1 cellular context compared by ENCODE assay signal in genomic region chr6:43575772-43576551, GRCh38.
TF ChIP-seq lines count a peak whose summit lies in the region.

Gene POLH (plus strand): TSS chr6:43576185. CDS start chr6:43582320, 6,135 bp downstream.
Gene XPO5 (minus strand): TSS chr6:43576038. CDS start chr6:43575864, 174 bp downstream.

TF ChIP-seq in HepG2, 621 proteins besides CTCF, POLR2A, EP300 and RAD21 (continued from another document and continues in another):
- TF ChIP-seq MNT (IDR thresholded peaks at IDR 0.05) (peak; percentile 84), ZNF678 (CRISPR knock-in tag; IDR thresholded peaks at IDR 0.05) (peak; percentile 69; the same call in 1 of the 2 replicates), ZNF564 (CRISPR knock-in tag; IDR thresholded peaks at IDR 0.05) (peak; percentile 86; the same call in 1 of the 2 replicates), TBX3 (IDR thresholded peaks at IDR 0.05; ENCODE audit: borderline replicate concordance) (no peak), NPAS2 (CRISPR knock-in tag; IDR thresholded peaks at IDR 0.05; ENCODE audit: borderline replicate concordance) (no peak), ELF4 (CRISPR knock-in tag; IDR thresholded peaks at IDR 0.05; ENCODE audit: borderline replicate concordance) (peak; percentile 60; the same call in 1 of the 2 replicates), PBX2 (CRISPR knock-in tag; IDR thresholded peaks at IDR 0.05) (peak; percentile 31; the same call in 1 of the 2 replicates), MAF1 (CRISPR knock-in tag; IDR thresholded peaks at IDR 0.05; ENCODE audit: borderline replicate concordance) (peak; percentile 79; the same call in 1 of the 2 replicates), ZFX (CRISPR knock-in tag; IDR thresholded peaks at IDR 0.05; ENCODE audit: low read depth) (peak; percentile 90), HNRNPK (IDR thresholded peaks at IDR 0.05; ENCODE audit: low read depth, low read length, poor library complexity, severe bottlenecking) (peak; percentile 42), IKZF1 (IDR thresholded peaks at IDR 0.05) (no peak), NRL (CRISPR knock-in tag; IDR thresholded peaks at IDR 0.05; ENCODE audit: borderline replicate concordance) (peak; percentile 89; the same call in 1 of the 2 replicates), NR2F1 (CRISPR knock-in tag; IDR thresholded peaks at IDR 0.05) (no peak), ARNT2 (CRISPR knock-in tag; IDR thresholded peaks at IDR 0.05; ENCODE audit: low read depth) (peak; percentile 94), ZNF253 (CRISPR knock-in tag; IDR thresholded peaks at IDR 0.05; ENCODE audit: borderline replicate concordance) (no peak), REPIN1 (CRISPR knock-in tag; IDR thresholded peaks at IDR 0.05; ENCODE audit: borderline replicate concordance, low read depth) (peak; percentile 77), ARID2 (CRISPR knock-in tag; IDR thresholded peaks at IDR 0.05; ENCODE audit: borderline replicate concordance) (peak; percentile 99), CENPX (CRISPR knock-in tag; IDR thresholded peaks at IDR 0.05) (no peak), TOE1 (CRISPR knock-in tag; IDR thresholded peaks at IDR 0.05) (peak; percentile 95), HIVEP1 (CRISPR knock-in tag; IDR thresholded peaks at IDR 0.05) (0 out of 2 replicates have a peak, but pooled peaks have one; percentile 72), ZNF720 (CRISPR knock-in tag; IDR thresholded peaks at IDR 0.05) (no peak), ZNF362 (CRISPR knock-in tag; IDR thresholded peaks at IDR 0.05; ENCODE audit: borderline replicate concordance) (no peak), ESRRA (CRISPR knock-in tag; IDR thresholded peaks at IDR 0.05; ENCODE audit: low read depth) (0 out of 2 replicates have a peak, but pooled peaks have one; percentile 66), ZFP90 (CRISPR knock-in tag; IDR thresholded peaks at IDR 0.05; ENCODE audit: borderline replicate concordance) (peak; percentile 99), ISX (CRISPR knock-in tag; conservative IDR thresholded peaks at IDR 0.05) (no peak), MBNL3 (CRISPR knock-in tag; conservative IDR thresholded peaks at IDR 0.05) (no peak), ZBTB7A (CRISPR knock-in tag; IDR thresholded peaks at IDR 0.05) (peak; percentile 77; the same call in 1 of the 2 replicates), ZNF883 (CRISPR knock-in tag; IDR thresholded peaks at IDR 0.05; ENCODE audit: not compliant biosample characterization) (peak; percentile 82), ATF7-NPFF (CRISPR knock-in tag; IDR thresholded peaks at IDR 0.05; ENCODE audit: low read depth) (peak; percentile 90), ZNF773 (CRISPR knock-in tag; IDR thresholded peaks at IDR 0.05; ENCODE audit: borderline replicate concordance) (peak; percentile 43; the same call in 1 of the 2 replicates), ZFP36 (IDR thresholded peaks at IDR 0.05; ENCODE audit: borderline replicate concordance, low read depth, low read length, partially characterized antibody) (no peak), ZGPAT (CRISPR knock-in tag; IDR thresholded peaks at IDR 0.05) (peak; percentile 87), KDM1A (CRISPR knock-in tag; IDR thresholded peaks at IDR 0.05) (no peak), ZNF292 (CRISPR knock-in tag; IDR thresholded peaks at IDR 0.05; ENCODE audit: borderline replicate concordance, low read depth) (peak; percentile 81; the same call in 1 of the 2 replicates), RFX1 (IDR thresholded peaks at IDR 0.05) (no peak), TEF (CRISPR knock-in tag; IDR thresholded peaks at IDR 0.05) (no peak), TSC22D2 (CRISPR knock-in tag; IDR thresholded peaks at IDR 0.05; ENCODE audit: borderline replicate concordance) (no peak; the same call in 1 of the 2 replicates), MIXL1 (CRISPR knock-in tag; IDR thresholded peaks at IDR 0.05) (peak; percentile 13; the same call in 1 of the 2 replicates), FOXA3 (CRISPR knock-in tag; IDR thresholded peaks at IDR 0.05) (peak; percentile 47; the same call in 1 of the 2 replicates), MXI1 (IDR thresholded peaks at IDR 0.05; ENCODE audit: borderline replicate concordance, low read depth, low read length) (peak; percentile 97), TBX2 (CRISPR knock-in tag; IDR thresholded peaks at IDR 0.05; ENCODE audit: borderline replicate concordance) (peak; percentile 90), ZNF317 (CRISPR knock-in tag; IDR thresholded peaks at IDR 0.05) (peak; percentile 81), ZNF331 (CRISPR knock-in tag; IDR thresholded peaks at IDR 0.05) (peak; percentile 54; the same call in 1 of the 2 replicates), SIX1 (CRISPR knock-in tag; IDR thresholded peaks at IDR 0.05; ENCODE audit: borderline replicate concordance) (0 out of 2 replicates have a peak, but pooled peaks have one; percentile 18), TRIM24 (CRISPR knock-in tag; IDR thresholded peaks at IDR 0.05) (no peak), POGZ (CRISPR knock-in tag; IDR thresholded peaks at IDR 0.05) (peak; percentile 78), KDM6A (CRISPR knock-in tag; IDR thresholded peaks at IDR 0.05; ENCODE audit: low read depth) (no peak), SP1 (IDR thresholded peaks at IDR 0.05) (no peak), SP1 (CRISPR knock-in tag; IDR thresholded peaks at IDR 0.05) (peak; percentile 90), MXD3 (CRISPR knock-in tag; IDR thresholded peaks at IDR 0.05) (peak; percentile 96)
- TF ChIP-seq, protein P1, sequence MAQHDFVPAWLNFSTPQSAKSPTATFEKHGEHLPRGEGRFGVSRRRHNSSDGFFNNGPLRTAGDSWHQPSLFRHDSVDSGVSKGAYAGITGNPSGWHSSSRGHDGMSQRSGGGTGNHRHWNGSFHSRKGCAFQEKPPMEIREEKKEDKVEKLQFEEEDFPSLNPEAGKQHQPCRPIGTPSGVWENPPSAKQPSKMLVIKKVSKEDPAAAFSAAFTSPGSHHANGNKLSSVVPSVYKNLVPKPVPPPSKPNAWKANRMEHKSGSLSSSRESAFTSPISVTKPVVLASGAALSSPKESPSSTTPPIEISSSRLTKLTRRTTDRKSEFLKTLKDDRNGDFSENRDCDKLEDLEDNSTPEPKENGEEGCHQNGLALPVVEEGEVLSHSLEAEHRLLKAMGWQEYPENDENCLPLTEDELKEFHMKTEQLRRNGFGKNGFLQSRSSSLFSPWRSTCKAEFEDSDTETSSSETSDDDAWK (CRISPR knock-in tag; IDR thresholded peaks at IDR 0.05): no peak
- TF ChIP-seq, protein P2, sequence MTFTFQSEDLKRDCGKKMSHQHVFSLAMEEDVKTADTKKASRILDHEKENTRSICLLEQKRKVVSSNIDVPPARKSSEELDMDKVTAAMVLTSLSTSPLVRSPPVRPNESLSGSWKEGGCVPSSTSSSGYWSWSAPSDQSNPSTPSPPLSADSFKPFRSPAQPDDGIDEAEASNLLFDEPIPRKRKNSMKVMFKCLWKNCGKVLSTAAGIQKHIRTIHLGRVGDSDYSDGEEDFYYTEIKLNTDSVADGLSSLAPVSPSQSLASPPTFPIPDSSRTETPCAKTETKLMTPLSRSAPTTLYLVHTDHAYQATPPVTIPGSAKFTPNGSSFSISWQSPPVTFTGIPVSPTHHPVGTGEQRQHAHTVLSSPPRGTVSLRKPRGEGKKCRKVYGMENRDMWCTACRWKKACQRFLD (CRISPR knock-in tag; IDR thresholded peaks at IDR 0.05; ENCODE audit: borderline replicate concordance): peak; percentile 98
- TF ChIP-seq, protein P3, sequence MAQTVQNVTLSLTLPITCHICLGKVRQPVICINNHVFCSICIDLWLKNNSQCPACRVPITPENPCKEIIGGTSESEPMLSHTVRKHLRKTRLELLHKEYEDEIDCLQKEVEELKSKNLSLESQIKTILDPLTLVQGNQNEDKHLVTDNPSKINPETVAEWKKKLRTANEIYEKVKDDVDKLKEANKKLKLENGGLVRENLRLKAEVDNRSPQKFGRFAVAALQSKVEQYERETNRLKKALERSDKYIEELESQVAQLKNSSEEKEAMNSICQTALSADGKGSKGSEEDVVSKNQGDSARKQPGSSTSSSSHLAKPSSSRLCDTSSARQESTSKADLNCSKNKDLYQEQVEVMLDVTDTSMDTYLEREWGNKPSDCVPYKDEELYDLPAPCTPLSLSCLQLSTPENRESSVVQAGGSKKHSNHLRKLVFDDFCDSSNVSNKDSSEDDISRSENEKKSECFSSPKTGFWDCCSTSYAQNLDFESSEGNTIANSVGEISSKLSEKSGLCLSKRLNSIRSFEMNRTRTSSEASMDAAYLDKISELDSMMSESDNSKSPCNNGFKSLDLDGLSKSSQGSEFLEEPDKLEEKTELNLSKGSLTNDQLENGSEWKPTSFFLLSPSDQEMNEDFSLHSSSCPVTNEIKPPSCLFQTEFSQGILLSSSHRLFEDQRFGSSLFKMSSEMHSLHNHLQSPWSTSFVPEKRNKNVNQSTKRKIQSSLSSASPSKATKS (CRISPR knock-in tag; IDR thresholded peaks at IDR 0.05): no peak; the same call in 1 of the 2 replicates
- TF ChIP-seq, protein P4, sequence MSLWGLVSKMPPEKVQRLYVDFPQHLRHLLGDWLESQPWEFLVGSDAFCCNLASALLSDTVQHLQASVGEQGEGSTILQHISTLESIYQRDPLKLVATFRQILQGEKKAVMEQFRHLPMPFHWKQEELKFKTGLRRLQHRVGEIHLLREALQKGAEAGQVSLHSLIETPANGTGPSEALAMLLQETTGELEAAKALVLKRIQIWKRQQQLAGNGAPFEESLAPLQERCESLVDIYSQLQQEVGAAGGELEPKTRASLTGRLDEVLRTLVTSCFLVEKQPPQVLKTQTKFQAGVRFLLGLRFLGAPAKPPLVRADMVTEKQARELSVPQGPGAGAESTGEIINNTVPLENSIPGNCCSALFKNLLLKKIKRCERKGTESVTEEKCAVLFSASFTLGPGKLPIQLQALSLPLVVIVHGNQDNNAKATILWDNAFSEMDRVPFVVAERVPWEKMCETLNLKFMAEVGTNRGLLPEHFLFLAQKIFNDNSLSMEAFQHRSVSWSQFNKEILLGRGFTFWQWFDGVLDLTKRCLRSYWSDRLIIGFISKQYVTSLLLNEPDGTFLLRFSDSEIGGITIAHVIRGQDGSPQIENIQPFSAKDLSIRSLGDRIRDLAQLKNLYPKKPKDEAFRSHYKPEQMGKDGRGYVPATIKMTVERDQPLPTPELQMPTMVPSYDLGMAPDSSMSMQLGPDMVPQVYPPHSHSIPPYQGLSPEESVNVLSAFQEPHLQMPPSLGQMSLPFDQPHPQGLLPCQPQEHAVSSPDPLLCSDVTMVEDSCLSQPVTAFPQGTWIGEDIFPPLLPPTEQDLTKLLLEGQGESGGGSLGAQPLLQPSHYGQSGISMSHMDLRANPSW (CRISPR knock-in tag; IDR thresholded peaks at IDR 0.05; ENCODE audit: borderline replicate concordance): no peak; the same call in 1 of the 2 replicates
